ENCODE assay signal across 17 cellular contexts in the genomic region with DNA sequence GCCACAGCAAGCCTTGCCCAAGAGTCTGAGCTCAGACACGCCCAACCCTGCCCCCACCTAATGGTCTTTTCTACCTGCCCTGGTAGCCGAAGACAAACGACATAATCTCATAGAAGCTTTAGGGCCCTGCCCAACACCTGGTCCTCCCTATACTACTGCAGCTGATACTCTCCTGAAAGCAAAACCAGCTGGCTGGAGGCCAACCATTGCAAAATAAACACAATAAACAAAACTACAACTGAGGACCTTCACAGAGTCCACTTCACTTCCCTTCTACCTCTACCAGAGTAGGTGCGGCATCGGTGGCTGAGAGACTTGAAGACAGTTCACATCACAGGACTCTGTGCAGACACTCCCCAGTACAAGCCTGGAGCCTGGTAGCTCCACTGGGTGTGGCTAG.
DNase-seq lines count a peak whose midpoint lies in the region; FAIRE-seq and TF ChIP-seq lines count a peak whose summit lies in the region.
"Had no signal": no experiment of that assay in that cellular context is flagged by ENCODE, and none has a peak within 500 bp of the region (broad histone marks: within the 10 kb centered on the region; RNA-seq: fewer than 3 reads in every experiment).

No MANE protein-coding gene starts in this region.

- no peak overlapping the region for H3K27ac ChIP-seq in kidney (ENCODE audit: low read depth in 2 of 2, low read length in 2 of 2)
- H3K27ac ChIP-seq: GM23248, PC-9 had no signal

- no peak overlapping the region for H3K4me3 ChIP-seq in GM12865 (ENCODE audit: low read depth, low read length)
- H3K4me3 ChIP-seq in kidney (ENCODE audit: low read length in 2 of 2) = no peak overlapping the region
- H3K4me3 ChIP-seq: GM23248, PC-9 had no signal

- intact Hi-C loops in kidney (cut with DNase I) = no loop called here

- H3K9ac ChIP-seq in kidney (ENCODE audit: low read length in 2 of 2) = no peak overlapping the region
- H3K9ac ChIP-seq: GM23248 had no signal

- DNase-seq in GM12865 (ENCODE audit: low read depth) (peak; percentile 34), NCI-H1105 (lab: John Stamatoyannopoulos, UW) (peak; percentile 31), NCI-H510A treated with DMSO at 0.1 percent for 48 hours (lab: John Stamatoyannopoulos, UW) (peak; percentile 92), kidney (peak; percentile 32), HuH-7 (ENCODE audit: low spot score) (no peak), NCI-H2171 (lab: John Stamatoyannopoulos, UW) (no peak)
- DNase-seq in activated effector memory CD4-positive, alpha-beta T cell treated with Interleukin-2 at 50 U/mL for 16 hours = no peak
- DNase-seq: CD4-positive, alpha-beta T cell; GF-D8; GM23248; KG1; NCI-H1048; NCI-H1694; NCI-H524; PC-9 had no signal

- TF ChIP-seq CTCF in GM12865 (IDR thresholded peaks at IDR 0.05; ENCODE audit: insufficient read depth, low read depth, low read length, missing control alignments) (no peak), kidney (IDR thresholded peaks at IDR 0.05; ENCODE audit: borderline replicate concordance, extremely low read depth, insufficient read depth) (no peak)

- no peaks in the 10 kb centered on the region for H3K36me3 ChIP-seq in kidney (ENCODE audit: control insufficient read depth in 1 of 2, insufficient read depth in 2 of 2, low read length in 2 of 2)

- H3K4me1 ChIP-seq in kidney (ENCODE audit: control insufficient read depth in 1 of 2, insufficient read depth in 1 of 2, low read depth in 1 of 2, low read length in 2 of 2) = no peaks in the 10 kb centered on the region

- FAIRE-seq in kidney (lab: Jason Lieb, UNC) = no peak
- FAIRE-seq: D721Med, GM12892 had no signal

- no peaks in the 10 kb centered on the region for H3K9me3 ChIP-seq in kidney (ENCODE audit: control insufficient read depth in 1 of 2, low read length in 2 of 2)

Comparison
In these comparisons a context has a peak if more than half of its experiments do, and no peak if none do; other contexts are left out.
1. DNase-seq: peak in GM12865 (single experiment), NCI-H1105 (single experiment), NCI-H510A treated with DMSO at 0.1 percent for 48 hours (single experiment) and kidney (single experiment); none in HuH-7 (single experiment), NCI-H2171 (single experiment) and activated effector memory CD4-positive, alpha-beta T cell treated with Interleukin-2 at 50 U/mL for 16 hours (single experiment).